Comparison of ENCODE assay signal across 20 cellular contexts in the genomic region with DNA sequence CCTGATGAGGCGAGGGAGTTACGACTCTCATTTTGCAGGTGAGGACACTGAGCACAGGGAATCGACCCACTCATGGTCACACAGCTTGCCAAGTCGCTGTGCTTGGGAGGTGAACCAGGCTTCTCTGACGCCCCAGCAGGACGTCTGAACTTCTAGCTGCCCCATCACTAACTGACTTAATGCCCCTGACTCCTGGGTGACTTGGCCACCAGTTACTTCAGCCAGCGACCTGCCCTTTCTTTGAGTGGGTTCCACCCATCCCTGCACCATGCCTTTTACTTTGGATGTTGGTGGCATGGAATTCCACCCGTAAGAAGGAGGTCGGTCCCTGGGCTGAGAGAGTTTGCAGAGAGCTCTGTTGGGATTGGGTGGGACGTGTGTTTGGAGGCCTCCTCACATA. TPM values are rescaled to one million over a fixed set of nuclear protein-coding genes. Genes with fewer than 3 reads are reported as not detected.
DNase-seq lines count a peak whose midpoint lies in the region; ATAC-seq, FAIRE-seq and TF ChIP-seq lines count a peak whose summit lies in the region.
"Had no signal": no experiment of that assay in that cellular context is flagged by ENCODE, and none has a peak within 500 bp of the region (broad histone marks: within the 10 kb centered on the region; RNA-seq: fewer than 3 reads in every experiment).

No MANE protein-coding gene starts in this region.

- FAIRE-seq in A549 (lab: Jason Lieb, UNC), result no peak
- FAIRE-seq: bronchial epithelial cell, GM18507, pancreas had no signal

- H2AFZ ChIP-seq in trophoblast cell (ENCODE audit: insufficient read depth, low read length, poor library complexity), result no peak overlapping the region

- in situ Hi-C loops in Panc1 (cut with HindIII; ENCODE audit: low pct_unique_long_range_greater_than_20kb, low sequenced_read_pairs), result no loop called here

- H3K14ac ChIP-seq in trophoblast cell (ENCODE audit: low read length), result peak overlapping the region; percentile 33

- ATAC-seq in A549, result no peak
- no peak for ATAC-seq in Panc1
- ATAC-seq in HG02970 (IDR thresholded peaks at IDR 0.05; ENCODE audit: low FRiP score, unreplicated experiment), result no peak
- ATAC-seq in activated CD8-positive, alpha-beta T cell treated with anti-CD3 and anti-CD28 coated beads, Interleukin-2, amount 10 ng/mL, durations not matched to agents 7 days and 5 days, result no peak
- ATAC-seq: activated CD8-positive, alpha-beta memory T cell treated with anti-CD3 and anti-CD28 coated beads, Interleukin-2, amount 10 ng/mL, durations not matched to agents 7 days and 5 days had no signal

- peak overlapping the region; percentile 9 for H3K9ac ChIP-seq in trophoblast cell (ENCODE audit: low read length)
- H3K9ac ChIP-seq: KMS-11 had no signal

- intact Hi-C loops in Panc1 (cut with micrococcal nuclease; ENCODE audit: unreplicated experiment) (no loop called here), esophagus squamous epithelium (cut with DNase I) (no loop called here), posterior vena cava (cut with DNase I) (no loop called here)

- H3K27me3 ChIP-seq in Panc1 (ENCODE audit: control insufficient read depth, insufficient read depth, low read length) (no peaks in the 10 kb centered on the region), esophagus squamous epithelium (no peaks in the 10 kb centered on the region), trophoblast cell (ENCODE audit: insufficient read depth, low read length) (no peaks in the 10 kb centered on the region)
- H3K27me3 ChIP-seq: pancreas, upper lobe of left lung had no signal

- H2AK5ac ChIP-seq in trophoblast cell (ENCODE audit: low read length), result no peak overlapping the region

- no peak for TF ChIP-seq POLR2A in A549 (IDR thresholded peaks at IDR 0.05; ENCODE audit: low read length)
- no peak for TF ChIP-seq POLR2A in esophagus squamous epithelium (IDR thresholded peaks at IDR 0.05)

- TF ChIP-seq RAD21 in A549 (conservative IDR thresholded peaks at IDR 0.05 in 1 of 2, IDR thresholded peaks at IDR 0.05 in 1 of 2), result no peak

- CTCF ChIA-PET in A549 (lab: Yijun Ruan, JAX), result interaction anchor here (1.2 to 2.3 kb wide), 3 partner anchors 14 to 101 kb away, joined by 4 to 9 read pairs (median 5); a partner anchor contains a TSS
- CTCF ChIA-PET in Panc1 (lab: Charles Lee), result no interaction called here
- CTCF ChIA-PET in activated CD8-positive, alpha-beta T cell treated with anti-CD3 and anti-CD28 coated beads, Interleukin-2, amount 10 ng/mL, durations not matched to agents 7 days and 5 days (lab: Charles Lee), result interaction anchor here (1.5 kb wide), 1 partner anchor 10 kb away, joined by 3 read pairs; no protein-coding TSS in a partner anchor

- H3K36me3 ChIP-seq in Panc1 (ENCODE audit: control insufficient read depth, insufficient read depth, low read length) (no peaks in the 10 kb centered on the region), esophagus squamous epithelium (no peaks in the 10 kb centered on the region), trophoblast cell (ENCODE audit: control insufficient read depth in 1 of 2, insufficient read depth in 2 of 2, low read length in 2 of 2) (peaks cover 2 to 4% of the 10 kb centered on the region in 2 experiments)
- H3K36me3 ChIP-seq: pancreas, upper lobe of left lung had no signal

- TF ChIP-seq EP300 in A549 (IDR thresholded peaks at IDR 0.05), result no peak

- H2BK5ac ChIP-seq in trophoblast cell (ENCODE audit: low read depth, low read length, poor library complexity), result no peak overlapping the region

- peak overlapping the region; percentile 50 for H3K4ac ChIP-seq in trophoblast cell (ENCODE audit: low read depth, low read length)

- no peaks in the 10 kb centered on the region for H3K27me3 Mint-ChIP-seq in activated CD8-positive, alpha-beta T cell treated with anti-CD3 and anti-CD28 coated beads, Interleukin-2, amount 10 ng/mL, durations not matched to agents 7 days and 5 days (ENCODE audit: low read depth)
- H3K27me3 Mint-ChIP-seq: activated B cell treated with CpG ODN at 0.5 μM for 24 hours had no signal

- peaks cover 18% of the 10 kb centered on the region for H3K79me2 ChIP-seq in trophoblast cell (ENCODE audit: control insufficient read depth, insufficient read depth, low read length, poor library complexity)

- POLR2A ChIA-PET in A549 (lab: Yijun Ruan, JAX), result no interaction called here
- POLR2A ChIA-PET in Panc1 (lab: Charles Lee), result no interaction called here
- POLR2A ChIA-PET in activated CD8-positive, alpha-beta T cell treated with anti-CD3 and anti-CD28 coated beads, Interleukin-2, amount 10 ng/mL, durations not matched to agents 7 days and 5 days (lab: Charles Lee), result no interaction called here

- BruUV-seq in Panc1 (replicated peaks; lab: Mats Ljungman, UMichigan), result no TSS peak

- no peak overlapping the region for H3K4me3 Mint-ChIP-seq in activated CD8-positive, alpha-beta T cell treated with anti-CD3 and anti-CD28 coated beads, Interleukin-2, amount 10 ng/mL, durations not matched to agents 7 days and 5 days
- H3K4me3 Mint-ChIP-seq: activated B cell treated with CpG ODN at 0.5 μM for 24 hours; activated CD8-positive, alpha-beta memory T cell treated with anti-CD3 and anti-CD28 coated beads, Interleukin-2, amount 10 ng/mL, durations not matched to agents 7 days and 5 days had no signal

- WGBS in A549 (ENCODE audit: missing lambda C conversion rate), result 65% methylated on average over 10 of the region's 10 CpGs
- 69 to 74% methylated on average over 7 of the region's 10 CpGs for WGBS in esophagus squamous epithelium, 2 donors
- whole genome bisulfite sequencing in trophoblast cell (ENCODE audit: extremely low coverage, insufficient coverage, insufficient read length), result no CpG with 5 or more reads among the region's 10 CpGs

- no peak overlapping the region for H4K12ac ChIP-seq in trophoblast cell (ENCODE audit: low read depth, low read length)

- DNase-seq in A549 (ENCODE audit: low read depth in 1 of 2, low spot score in 1 of 2) (no peak), Panc1 (ENCODE audit: low read depth, low spot score) (no peak), esophagus squamous epithelium (lab: John Stamatoyannopoulos, UW) (no peak), trophoblast cell (no peak), NCI-H82 treated with DMSO at 0.1 percent for 48 hours (lab: John Stamatoyannopoulos, UW; ENCODE audit: unreplicated experiment) (no peak), posterior vena cava (ENCODE audit: low spot score) (no peak)
- no peak for DNase-seq in activated CD8-positive, alpha-beta T cell treated with anti-CD3 and anti-CD28 coated beads, Interleukin-2, amount 10 ng/mL, durations not matched to agents 7 days and 5 days
- DNase-seq: ACHN; activated B cell treated with CpG ODN at 0.5 μM for 24 hours; activated CD8-positive, alpha-beta memory T cell treated with anti-CD3 and anti-CD28 coated beads, Interleukin-2, amount 10 ng/mL, durations not matched to agents 7 days and 5 days; activated naive CD4-positive, alpha-beta T cell; effector CD4-positive, alpha-beta T cell; foreskin melanocyte; NCI-H1417 had no signal

- H3K79me1 ChIP-seq in trophoblast cell (ENCODE audit: low read length), result peaks cover 10% of the 10 kb centered on the region

- H3K4me2 ChIP-seq in A549 (peak overlapping the region; percentile 79), trophoblast cell (ENCODE audit: low read length) (no peak overlapping the region)
- H3K4me2 ChIP-seq: KMS-11 had no signal

- peak overlapping the region; percentile 68 for H3K18ac ChIP-seq in trophoblast cell (ENCODE audit: low read length)

- H3K36me3 Mint-ChIP-seq in activated CD8-positive, alpha-beta T cell treated with anti-CD3 and anti-CD28 coated beads, Interleukin-2, amount 10 ng/mL, durations not matched to agents 7 days and 5 days (ENCODE audit: low read depth), result no peaks in the 10 kb centered on the region
- H3K36me3 Mint-ChIP-seq: activated CD8-positive, alpha-beta memory T cell treated with anti-CD3 and anti-CD28 coated beads, Interleukin-2, amount 10 ng/mL, durations not matched to agents 7 days and 5 days had no signal

- peak overlapping the region; percentile 20 for H4K91ac ChIP-seq in trophoblast cell (ENCODE audit: low read depth, low read length)

- H3K4me3 ChIP-seq in A549, result no peak overlapping the region
- no peak overlapping the region for H3K4me3 ChIP-seq in Panc1 (ENCODE audit: low read depth in 2 of 2, low read length in 2 of 2)
- H3K4me3 ChIP-seq in esophagus squamous epithelium, result no peak overlapping the region
- no peak overlapping the region for H3K4me3 ChIP-seq in trophoblast cell (ENCODE audit: low read depth, low read length)
- H3K4me3 ChIP-seq: pancreas, upper lobe of left lung had no signal

- H3K27ac Mint-ChIP-seq in activated CD8-positive, alpha-beta T cell treated with anti-CD3 and anti-CD28 coated beads, Interleukin-2, amount 10 ng/mL, durations not matched to agents 7 days and 5 days, result no peak overlapping the region
- H3K27ac Mint-ChIP-seq: activated B cell treated with CpG ODN at 0.5 μM for 24 hours; activated CD8-positive, alpha-beta memory T cell treated with anti-CD3 and anti-CD28 coated beads, Interleukin-2, amount 10 ng/mL, durations not matched to agents 7 days and 5 days had no signal

- no peaks in the 10 kb centered on the region for H3K9me3 Mint-ChIP-seq in activated CD8-positive, alpha-beta T cell treated with anti-CD3 and anti-CD28 coated beads, Interleukin-2, amount 10 ng/mL, durations not matched to agents 7 days and 5 days (ENCODE audit: insufficient read depth)
- H3K9me3 Mint-ChIP-seq: activated B cell treated with CpG ODN at 0.5 μM for 24 hours had no signal

- H3K4me1 ChIP-seq in A549 (peaks cover 100% of the 10 kb centered on the region), Panc1 (ENCODE audit: control insufficient read depth, insufficient read depth, low read length) (peaks cover 96% of the 10 kb centered on the region), esophagus squamous epithelium (peaks cover 7 to 90% (median 41%) of the 10 kb centered on the region in 3 donors), trophoblast cell (ENCODE audit: control insufficient read depth in 1 of 2, insufficient read depth in 2 of 2, low read length in 2 of 2) (peaks cover 33 to 39% of the 10 kb centered on the region in 2 experiments)

- H2BK12ac ChIP-seq in trophoblast cell (ENCODE audit: low read length), result peak overlapping the region; percentile 16

- H3K9me3 ChIP-seq in A549, result no peaks in the 10 kb centered on the region
- H3K9me3 ChIP-seq in Panc1 (ENCODE audit: control insufficient read depth, insufficient read depth, low read depth, low read length), result no peaks in the 10 kb centered on the region
- H3K9me3 ChIP-seq in esophagus squamous epithelium, result no peaks in the 10 kb centered on the region
- no peaks in the 10 kb centered on the region for H3K9me3 ChIP-seq in trophoblast cell (ENCODE audit: insufficient read depth, low read depth, low read length)
- H3K9me3 ChIP-seq: pancreas, upper lobe of left lung had no signal

- peaks cover 6% of the 10 kb centered on the region for H3K4me1 Mint-ChIP-seq in activated CD8-positive, alpha-beta T cell treated with anti-CD3 and anti-CD28 coated beads, Interleukin-2, amount 10 ng/mL, durations not matched to agents 7 days and 5 days (ENCODE audit: low read depth)
- H3K4me1 Mint-ChIP-seq: activated B cell treated with CpG ODN at 0.5 μM for 24 hours; activated CD8-positive, alpha-beta memory T cell treated with anti-CD3 and anti-CD28 coated beads, Interleukin-2, amount 10 ng/mL, durations not matched to agents 7 days and 5 days had no signal

- H3K27ac ChIP-seq in A549 (peak overlapping the region; percentile 88 to 90), Panc1 (ENCODE audit: low read length) (peak overlapping the region; percentile 82), esophagus squamous epithelium (peak overlapping the region; percentile 43 to 83 (median 71)), trophoblast cell (ENCODE audit: low read depth, low read length) (no peak overlapping the region)
- H3K27ac ChIP-seq: KMS-11, upper lobe of left lung had no signal

- no peak overlapping the region for H2BK120ac ChIP-seq in trophoblast cell (ENCODE audit: insufficient read depth, low read length, poor library complexity)

- TF ChIP-seq CTCF in A549 (IDR thresholded peaks at IDR 0.05) (no peak), Panc1 (IDR thresholded peaks at IDR 0.05) (no peak), esophagus squamous epithelium (IDR thresholded peaks at IDR 0.05) (no peak)

- no peak overlapping the region for H3K23ac ChIP-seq in trophoblast cell (ENCODE audit: low read length)

- peak overlapping the region; percentile 7 for H4K8ac ChIP-seq in trophoblast cell (ENCODE audit: low read depth, low read length)

RNA-seq across cellular contexts. Expression of a gene that starts 54.8 kb away (rescaled TPM):
- polyA plus RNA-seq in A549 (2011; rRNA removed) (387 and 439 TPM in 2 replicates), A549 (2017; fragmentation: RNase III; extraction: RNeasy Plus Mini Kit Qiagen cat#74134 plus additional on column Dnase treatment) (235 to 282 TPM (median 257 TPM) in 3 replicates)
- 153 and 161 TPM in 2 replicates for polyA plus RNA-seq in A549 (2012; cell fraction: cytosol; rRNA removed)
- 1,973 and 2,223 TPM in 2 replicates for polyA plus RNA-seq in A549 (2012; cell fraction: nucleus; rRNA removed)
- polyA minus RNA-seq in A549 (2011; rRNA and poly(A)+ RNA removed), result 1,159 and 1,213 TPM in 2 replicates
- total RNA-seq in Panc1 (2021; ENCODE audit: unreplicated experiment) (309 TPM), esophagus squamous epithelium (10 to 100 TPM; 65.4 to 77.0 (median 71.5) TPM), posterior vena cava (100 to 1,000 TPM; 130 to 133 TPM)
- 366 TPM for polyA plus RNA-seq in Panc1 (2012; ENCODE audit: insufficient read length)
- polyA plus RNA-seq in trophoblast cell (2013), result 139 and 141 TPM in 2 replicates
- total RNA-seq in activated CD8-positive, alpha-beta T cell treated with anti-CD3 and anti-CD28 coated beads, Interleukin-2, amount 10 ng/mL, durations not matched to agents 7 days and 5 days, result 10 to 100 TPM; 14.1 to 15.9 TPM
